In the genomic region with DNA sequence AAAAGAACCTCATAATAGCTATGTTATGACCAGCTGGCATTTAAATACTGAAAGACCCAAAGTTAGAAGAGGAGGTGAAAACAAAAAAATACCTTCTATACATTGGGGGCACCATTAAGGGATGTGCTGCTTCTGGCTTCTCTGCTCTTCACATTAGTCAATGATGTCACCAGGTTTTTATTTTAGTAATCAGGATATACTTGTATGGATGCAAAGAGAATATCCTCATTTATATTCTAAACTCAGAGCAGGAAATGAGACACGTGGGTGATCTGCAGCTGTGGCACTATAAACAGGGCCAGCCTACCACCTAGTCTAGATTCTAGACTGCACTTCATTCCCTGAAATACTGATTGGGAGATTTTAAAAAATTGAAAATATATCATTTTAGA, we compare ENCODE assay signal across 13 cellular contexts. TPM values are rescaled to one million over a fixed set of nuclear protein-coding genes. Genes with fewer than 3 reads are reported as not detected.
A peak's percentile ranks its signal among the peaks of the same experiment; 100 is the strongest.
DNase-seq lines count a peak whose midpoint lies in the region; ATAC-seq and TF ChIP-seq lines count a peak whose summit lies in the region.
"Had no signal": no experiment of that assay in that cellular context is flagged by ENCODE, and none has a peak within 500 bp of the region (broad histone marks: within the 10 kb centered on the region; RNA-seq: fewer than 3 reads in every experiment).

No MANE protein-coding gene starts in this region.

- intact Hi-C loops in Right ventricle myocardium inferior (cut with DNase I) = no loop called here

- DNase-seq in GM12865 (ENCODE audit: low read depth) = peak; percentile 12
- no peak for DNase-seq in stimulated activated CD4-positive, alpha-beta T cell treated with anti-CD3 and anti-CD28 coated beads, Interleukin-12 subunit alpha, Interleukin-12 subunit beta, amount 100 ng/mL, for 4 hours
- DNase-seq in GM19238 (ENCODE audit: insufficient read length, low spot score) = no peak
- no peak for DNase-seq in Right ventricle myocardium inferior (ENCODE audit: missing footprints)
- DNase-seq: activated CD4-positive, alpha-beta T cell treated with anti-CD3 and anti-CD28 coated beads, Interleukin-2, amount 50 U/mL, for 1 hour; amygdala; COR-L47; MV-4-11; small intestine had no signal

- ATAC-seq in GM19372 (IDR thresholded peaks at IDR 0.05; ENCODE audit: low read depth, unreplicated experiment) (peak; percentile 29), HG02623 (IDR thresholded peaks at IDR 0.05; ENCODE audit: unreplicated experiment) (peak; percentile 42), HG03378 (IDR thresholded peaks at IDR 0.05; ENCODE audit: unreplicated experiment) (peak; percentile 51), Right ventricle myocardium inferior (no peak), HG03342 (IDR thresholded peaks at IDR 0.05; ENCODE audit: unreplicated experiment) (no peak)

- no peak for TF ChIP-seq CTCF in GM12865 (IDR thresholded peaks at IDR 0.05; ENCODE audit: insufficient read depth, low read depth, low read length, missing control alignments)

- no peak overlapping the region for H3K4me3 ChIP-seq in GM12865 (ENCODE audit: low read depth, low read length)

RNA-seq across cellular contexts. Expression of gene WLS, which starts 51.2 kb away (rescaled TPM):
- 97.2 TPM for total RNA-seq in Right ventricle myocardium inferior

Comparison
In these comparisons a context has a peak if more than half of its experiments do, and no peak if none do; other contexts are left out.
1. ATAC-seq: peak in GM19372 (single experiment), HG02623 (single experiment) and HG03378 (single experiment); none in Right ventricle myocardium inferior (single experiment) and HG03342 (single experiment).